1 cellular context compared by ENCODE assay signal in the genomic region with DNA sequence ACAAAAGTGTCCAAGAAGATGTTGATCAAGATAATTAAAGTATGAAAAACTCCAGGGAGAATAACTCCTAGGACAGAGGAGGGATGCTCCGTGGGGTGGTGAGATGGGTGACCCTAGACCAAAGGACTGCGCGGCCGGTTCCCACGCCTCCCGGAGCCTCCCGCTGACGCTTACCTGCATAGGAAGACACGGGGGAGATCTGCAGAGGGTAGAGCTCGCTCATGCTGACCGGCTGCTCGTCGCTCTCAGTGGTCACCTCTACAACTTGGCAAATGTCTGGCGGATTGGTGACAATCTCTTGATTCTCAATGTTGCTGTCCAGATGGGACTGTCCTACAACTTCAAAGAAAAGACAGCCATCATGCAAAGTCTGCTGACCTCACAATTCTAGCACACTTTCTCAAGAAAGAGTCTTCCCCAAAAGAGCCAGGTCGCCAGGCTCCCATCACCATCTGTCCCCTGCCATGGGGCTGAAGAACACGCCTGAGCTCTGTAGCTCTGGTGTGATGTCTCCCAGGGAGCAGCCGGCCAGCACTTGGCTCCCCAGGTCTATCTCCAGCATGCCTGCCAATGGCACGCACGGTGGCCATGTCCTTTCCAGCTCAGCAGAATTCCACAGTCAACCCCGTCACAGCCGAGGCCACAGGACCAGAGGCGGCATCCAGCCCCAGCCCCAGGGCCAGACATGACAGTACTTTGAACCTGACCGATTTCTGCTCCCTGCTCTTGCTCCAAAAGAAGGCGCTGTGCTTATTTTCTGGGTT.
TF ChIP-seq lines count a peak whose summit lies in the region.

No MANE protein-coding gene starts in this region.

TF ChIP-seq in SK-N-SH, 30 proteins besides CTCF, POLR2A, EP300 and RAD21 (continued from another document):
- TF ChIP-seq, protein P1, sequence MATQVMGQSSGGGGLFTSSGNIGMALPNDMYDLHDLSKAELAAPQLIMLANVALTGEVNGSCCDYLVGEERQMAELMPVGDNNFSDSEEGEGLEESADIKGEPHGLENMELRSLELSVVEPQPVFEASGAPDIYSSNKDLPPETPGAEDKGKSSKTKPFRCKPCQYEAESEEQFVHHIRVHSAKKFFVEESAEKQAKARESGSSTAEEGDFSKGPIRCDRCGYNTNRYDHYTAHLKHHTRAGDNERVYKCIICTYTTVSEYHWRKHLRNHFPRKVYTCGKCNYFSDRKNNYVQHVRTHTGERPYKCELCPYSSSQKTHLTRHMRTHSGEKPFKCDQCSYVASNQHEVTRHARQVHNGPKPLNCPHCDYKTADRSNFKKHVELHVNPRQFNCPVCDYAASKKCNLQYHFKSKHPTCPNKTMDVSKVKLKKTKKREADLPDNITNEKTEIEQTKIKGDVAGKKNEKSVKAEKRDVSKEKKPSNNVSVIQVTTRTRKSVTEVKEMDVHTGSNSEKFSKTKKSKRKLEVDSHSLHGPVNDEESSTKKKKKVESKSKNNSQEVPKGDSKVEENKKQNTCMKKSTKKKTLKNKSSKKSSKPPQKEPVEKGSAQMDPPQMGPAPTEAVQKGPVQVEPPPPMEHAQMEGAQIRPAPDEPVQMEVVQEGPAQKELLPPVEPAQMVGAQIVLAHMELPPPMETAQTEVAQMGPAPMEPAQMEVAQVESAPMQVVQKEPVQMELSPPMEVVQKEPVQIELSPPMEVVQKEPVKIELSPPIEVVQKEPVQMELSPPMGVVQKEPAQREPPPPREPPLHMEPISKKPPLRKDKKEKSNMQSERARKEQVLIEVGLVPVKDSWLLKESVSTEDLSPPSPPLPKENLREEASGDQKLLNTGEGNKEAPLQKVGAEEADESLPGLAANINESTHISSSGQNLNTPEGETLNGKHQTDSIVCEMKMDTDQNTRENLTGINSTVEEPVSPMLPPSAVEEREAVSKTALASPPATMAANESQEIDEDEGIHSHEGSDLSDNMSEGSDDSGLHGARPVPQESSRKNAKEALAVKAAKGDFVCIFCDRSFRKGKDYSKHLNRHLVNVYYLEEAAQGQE (IDR thresholded peaks at IDR 0.05; ENCODE audit: low read depth, low read length), result no peak
- TF ChIP-seq MEF2A (IDR thresholded peaks at IDR 0.05; ENCODE audit: borderline replicate concordance, low read depth), result no peak
- TF ChIP-seq, protein P2, sequence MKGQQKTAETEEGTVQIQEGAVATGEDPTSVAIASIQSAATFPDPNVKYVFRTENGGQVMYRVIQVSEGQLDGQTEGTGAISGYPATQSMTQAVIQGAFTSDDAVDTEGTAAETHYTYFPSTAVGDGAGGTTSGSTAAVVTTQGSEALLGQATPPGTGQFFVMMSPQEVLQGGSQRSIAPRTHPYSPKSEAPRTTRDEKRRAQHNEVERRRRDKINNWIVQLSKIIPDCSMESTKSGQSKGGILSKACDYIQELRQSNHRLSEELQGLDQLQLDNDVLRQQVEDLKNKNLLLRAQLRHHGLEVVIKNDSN (IDR thresholded peaks at IDR 0.05; ENCODE audit: borderline replicate concordance, low read depth), result no peak
- TF ChIP-seq, protein P3, sequence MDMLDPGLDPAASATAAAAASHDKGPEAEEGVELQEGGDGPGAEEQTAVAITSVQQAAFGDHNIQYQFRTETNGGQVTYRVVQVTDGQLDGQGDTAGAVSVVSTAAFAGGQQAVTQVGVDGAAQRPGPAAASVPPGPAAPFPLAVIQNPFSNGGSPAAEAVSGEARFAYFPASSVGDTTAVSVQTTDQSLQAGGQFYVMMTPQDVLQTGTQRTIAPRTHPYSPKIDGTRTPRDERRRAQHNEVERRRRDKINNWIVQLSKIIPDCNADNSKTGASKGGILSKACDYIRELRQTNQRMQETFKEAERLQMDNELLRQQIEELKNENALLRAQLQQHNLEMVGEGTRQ (IDR thresholded peaks at IDR 0.05; ENCODE audit: borderline replicate concordance, low read depth, low read length), result no peak
